Comparison of ENCODE assay signal across 33 cellular contexts in the genomic region with DNA sequence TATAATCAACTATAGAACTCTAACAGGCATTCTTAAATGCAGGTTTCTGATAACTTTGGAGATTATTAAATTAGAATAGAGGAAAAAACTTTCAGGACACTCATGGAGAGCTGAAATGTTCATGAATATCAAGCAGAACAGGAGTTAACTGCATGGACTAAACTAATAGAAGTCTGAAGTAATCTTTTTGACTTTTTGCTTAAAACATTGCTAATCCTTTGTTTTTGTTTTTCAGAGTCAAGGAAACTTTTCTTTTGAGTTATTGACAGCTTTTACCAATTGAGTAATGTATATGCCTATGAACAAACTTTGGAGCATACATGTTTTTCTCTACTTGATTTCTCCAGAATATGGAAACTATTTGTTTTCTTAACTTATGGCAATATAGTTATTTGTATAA.
DNase-seq lines count a peak whose midpoint lies in the region; ATAC-seq and TF ChIP-seq lines count a peak whose summit lies in the region.
"Had no signal": no experiment of that assay in that cellular context is flagged by ENCODE, and none has a peak within 500 bp of the region (broad histone marks: within the 10 kb centered on the region; RNA-seq: fewer than 3 reads in every experiment).

No MANE protein-coding gene starts in this region.

- BruUV-seq in Caco-2 (replicated peaks; lab: Mats Ljungman, UMichigan), result no TSS peak

- H3K4me3 Mint-ChIP-seq in Caco-2 (ENCODE audit: unreplicated experiment) (no peak overlapping the region), endodermal cell (no peak overlapping the region)
- H3K4me3 Mint-ChIP-seq: B cell; CD14-positive monocyte; CD4-positive, alpha-beta memory T cell; CD4-positive, alpha-beta T cell; CD4-positive, CD25-positive, alpha-beta regulatory T cell; CD8-positive, alpha-beta memory T cell; CD8-positive, alpha-beta T cell had no signal

- H3K27me3 ChIP-seq in Caco-2 (replicated peaks; ENCODE audit: control insufficient read depth, insufficient read depth, low read length), result no peaks in the 10 kb centered on the region
- no peaks in the 10 kb centered on the region for H3K27me3 ChIP-seq in endodermal cell (ENCODE audit: control insufficient read depth, insufficient read depth, low read length, poor library complexity, severe bottlenecking)
- H3K27me3 ChIP-seq in prostate gland (replicated peaks; ENCODE audit: insufficient read depth), result no peaks in the 10 kb centered on the region
- H3K27me3 ChIP-seq: BE2C; BLaER1; BLaER1 treated with 17β-estradiol and CSF1 and Interleukin-3, amounts not matched to agents 10 nM and 100 nM had no signal

- H3K27ac ChIP-seq in HEK293 (ENCODE audit: extremely low read depth, low read depth, low read length), result no peak overlapping the region
- H3K27ac ChIP-seq in endodermal cell (ENCODE audit: low read depth, low read length), result no peak overlapping the region
- H3K27ac ChIP-seq in prostate gland, result no peak overlapping the region
- H3K27ac ChIP-seq: 22Rv1; A549; BLaER1; BLaER1 treated with 17β-estradiol and CSF1 and Interleukin-3, amounts not matched to agents 10 nM and 100 nM; C4-2B had no signal

- CTCF ChIA-PET in Caco-2 (lab: Charles Lee) (interaction anchor here (0.7 to 1.8 kb wide), 2 partner anchors 14 to 112 kb away, joined by 3 read pairs; no protein-coding TSS in a partner anchor), HEK293 (lab: Yijun Ruan, JAX) (no interaction called here)

- intact Hi-C loops in Caco-2 (cut with micrococcal nuclease; ENCODE audit: unreplicated experiment) (loop anchor here (5.0 kb wide), 3 partner anchors 129 to 349 kb away; no protein-coding TSS in a partner anchor), prostate gland (cut with DNase I) (no loop called here)

- H3K27ac Mint-ChIP-seq in Caco-2 (ENCODE audit: unreplicated experiment) (peak overlapping the region; percentile 94), endodermal cell (no peak overlapping the region)
- H3K27ac Mint-ChIP-seq: B cell; CD14-positive monocyte; CD4-positive, alpha-beta memory T cell; CD4-positive, alpha-beta T cell; CD4-positive, CD25-positive, alpha-beta regulatory T cell; CD8-positive, alpha-beta T cell had no signal

- POLR2A ChIA-PET in Caco-2 (lab: Charles Lee) (interaction anchor here (1.2 to 2.7 kb wide), 2 partner anchors 15 to 69 kb away, joined by 3 to 12 read pairs; no protein-coding TSS in a partner anchor), HEK293 (lab: Yijun Ruan, JAX) (no interaction called here)

- H3K36me3 Mint-ChIP-seq in Caco-2 (ENCODE audit: insufficient read depth, unreplicated experiment), result no peaks in the 10 kb centered on the region
- H3K36me3 Mint-ChIP-seq in endodermal cell (ENCODE audit: low read depth), result no peaks in the 10 kb centered on the region
- H3K36me3 Mint-ChIP-seq: CD14-positive monocyte; CD4-positive, alpha-beta memory T cell; CD4-positive, CD25-positive, alpha-beta regulatory T cell; CD8-positive, alpha-beta T cell had no signal

- no peak for DNase-seq in Caco-2
- peak; percentile 32 for DNase-seq in OCI-M1 (lab: John Stamatoyannopoulos, UW)
- no peak for DNase-seq in endodermal cell
- no peak for DNase-seq in DMS153 (lab: John Stamatoyannopoulos, UW)
- DNase-seq in mesenteric fat pad (ENCODE audit: low spot score), result no peak
- DNase-seq in prostate gland (ENCODE audit: low spot score), result no peak
- DNase-seq: 8988T; ACHN; AML-193; BE2C; C1 segment of cervical spinal cord; Calu3; CD4-positive, alpha-beta memory T cell; CD4-positive, alpha-beta T cell; CD4-positive, CD25-positive, alpha-beta regulatory T cell; CD8-positive, alpha-beta memory T cell; CD8-positive, alpha-beta T cell; COR-L47; DMS 273 treated with DMSO at 0.1 percent for 48 hours; DMS53; DMS79; DMS79 treated with DMSO at 0.1 percent for 48 hours; DND-41; EL had no signal

- no peak overlapping the region for H3K9ac ChIP-seq in endodermal cell (ENCODE audit: extremely low read depth, low read length, poor library complexity, severe bottlenecking)
- H3K9ac ChIP-seq: BLaER1; BLaER1 treated with 17β-estradiol and CSF1 and Interleukin-3, amounts not matched to agents 10 nM and 100 nM had no signal

- no peaks in the 10 kb centered on the region for H3K36me3 ChIP-seq in Caco-2 (ENCODE audit: control insufficient read depth, insufficient read depth, low read length)
- no peaks in the 10 kb centered on the region for H3K36me3 ChIP-seq in HEK293 (ENCODE audit: control insufficient read depth in 2 of 2, insufficient read depth in 1 of 2, low read length in 2 of 2)
- H3K36me3 ChIP-seq in endodermal cell (ENCODE audit: control insufficient read depth, insufficient read depth, low read length), result no peaks in the 10 kb centered on the region
- H3K36me3 ChIP-seq in prostate gland, result no peaks in the 10 kb centered on the region
- H3K36me3 ChIP-seq: BE2C, BLaER1 had no signal

- TF ChIP-seq POLR2A in prostate gland (IDR thresholded peaks at IDR 0.05), result no peak

- H3K9me3 Mint-ChIP-seq in Caco-2 (ENCODE audit: unreplicated experiment) (peaks cover 7% of the 10 kb centered on the region), endodermal cell (peaks cover 34% of the 10 kb centered on the region)
- H3K9me3 Mint-ChIP-seq: CD4-positive, alpha-beta T cell; CD8-positive, alpha-beta T cell had no signal

- TF ChIP-seq CTCF in Caco-2 (IDR thresholded peaks at IDR 0.05; ENCODE audit: insufficient read depth in 1 of 2, low read depth in 1 of 2, low read length in 1 of 2, severe bottlenecking in 1 of 2, unreplicated experiment in 1 of 2) (no peak), HEK293 (tag by site-specific recombination; IDR thresholded peaks at IDR 0.05) (no peak), endodermal cell (conservative IDR thresholded peaks at IDR 0.05) (no peak), prostate gland (IDR thresholded peaks at IDR 0.05) (no peak)

- H3K27me3 Mint-ChIP-seq in Caco-2 (ENCODE audit: insufficient read depth, unreplicated experiment) (no peaks in the 10 kb centered on the region), endodermal cell (ENCODE audit: insufficient read depth) (peaks cover 3% of the 10 kb centered on the region)
- H3K27me3 Mint-ChIP-seq: CD4-positive, alpha-beta memory T cell; CD4-positive, alpha-beta T cell had no signal

- H3K9me3 ChIP-seq in Caco-2 (no peaks in the 10 kb centered on the region), HEK293 (ENCODE audit: control insufficient read depth, insufficient read depth, low read depth, low read length) (no peaks in the 10 kb centered on the region), endodermal cell (ENCODE audit: control insufficient read depth, low read length) (peaks cover 50% of the 10 kb centered on the region), prostate gland (no peaks in the 10 kb centered on the region)
- H3K9me3 ChIP-seq: A549, BE2C had no signal

- H3K4me1 ChIP-seq in Caco-2 (peaks cover 42% of the 10 kb centered on the region), HEK293 (ENCODE audit: control insufficient read depth, insufficient read depth, low read length) (no peaks in the 10 kb centered on the region), endodermal cell (ENCODE audit: control insufficient read depth, insufficient read depth, low read length) (no peaks in the 10 kb centered on the region), prostate gland (replicated peaks) (no peaks in the 10 kb centered on the region)
- H3K4me1 ChIP-seq: A549; BE2C; BLaER1; BLaER1 treated with 17β-estradiol and CSF1 and Interleukin-3, amounts not matched to agents 10 nM and 100 nM had no signal

- H3K4me3 ChIP-seq in Caco-2 (ENCODE audit: low read depth, low read length) (no peak overlapping the region), HEK293 (ENCODE audit: low read depth, low read length) (no peak overlapping the region), endodermal cell (ENCODE audit: low read length) (peak overlapping the region; percentile 50), prostate gland (no peak overlapping the region)
- H3K4me3 ChIP-seq: A549; BLaER1; BLaER1 treated with 17β-estradiol and CSF1 and Interleukin-3, amounts not matched to agents 10 nM and 100 nM had no signal

- no peak for ATAC-seq in HG02571 (IDR thresholded peaks at IDR 0.05; ENCODE audit: unreplicated experiment)
- ATAC-seq: A549; CD8-positive, alpha-beta T cell had no signal

- H3K4me1 Mint-ChIP-seq in Caco-2 (ENCODE audit: low read depth, unreplicated experiment) (peaks cover 35% of the 10 kb centered on the region), endodermal cell (peaks cover 4% of the 10 kb centered on the region)
- H3K4me1 Mint-ChIP-seq: B cell; CD14-positive monocyte; CD4-positive, alpha-beta memory T cell; CD8-positive, alpha-beta memory T cell had no signal

TF ChIP-seq in HEK293, 187 proteins besides CTCF, POLR2A, EP300 and RAD21:
- TF ChIP-seq ZFP3 (tag by site-specific recombination; IDR thresholded peaks at IDR 0.05; ENCODE audit: low read depth) (no peak), SETDB1 (IDR thresholded peaks at IDR 0.05; ENCODE audit: insufficient read length, low read length) (peak; percentile 96), EGR2 (tag by site-specific recombination; IDR thresholded peaks at IDR 0.05; ENCODE audit: low read depth) (no peak), ZNF404 (tag by site-specific recombination; IDR thresholded peaks at IDR 0.05) (no peak), SCRT2 (tag by site-specific recombination; IDR thresholded peaks at IDR 0.05) (no peak), ZNF114 (tag by site-specific recombination; IDR thresholded peaks at IDR 0.05) (no peak)
TF ChIP-seq in HEK293: peak in this region for 1.
